In genomic region chr13:112664501-112665203, GRCh38 we compare ENCODE assay signal across 1 cellular context.
TF ChIP-seq lines count a peak whose summit lies in the region.

No MANE protein-coding gene starts in this region.

TF ChIP-seq in SK-N-SH, 30 proteins besides CTCF, POLR2A, EP300 and RAD21 (continued from another document):
- TF ChIP-seq ZBTB33 (IDR thresholded peaks at IDR 0.05; ENCODE audit: borderline replicate concordance, low read depth) (no peak), REST (IDR thresholded peaks at IDR 0.05; ENCODE audit: low read depth, low read length) (no peak), USF1 (IDR thresholded peaks at IDR 0.05; ENCODE audit: borderline replicate concordance, low read depth) (no peak)
